In the genomic region with DNA sequence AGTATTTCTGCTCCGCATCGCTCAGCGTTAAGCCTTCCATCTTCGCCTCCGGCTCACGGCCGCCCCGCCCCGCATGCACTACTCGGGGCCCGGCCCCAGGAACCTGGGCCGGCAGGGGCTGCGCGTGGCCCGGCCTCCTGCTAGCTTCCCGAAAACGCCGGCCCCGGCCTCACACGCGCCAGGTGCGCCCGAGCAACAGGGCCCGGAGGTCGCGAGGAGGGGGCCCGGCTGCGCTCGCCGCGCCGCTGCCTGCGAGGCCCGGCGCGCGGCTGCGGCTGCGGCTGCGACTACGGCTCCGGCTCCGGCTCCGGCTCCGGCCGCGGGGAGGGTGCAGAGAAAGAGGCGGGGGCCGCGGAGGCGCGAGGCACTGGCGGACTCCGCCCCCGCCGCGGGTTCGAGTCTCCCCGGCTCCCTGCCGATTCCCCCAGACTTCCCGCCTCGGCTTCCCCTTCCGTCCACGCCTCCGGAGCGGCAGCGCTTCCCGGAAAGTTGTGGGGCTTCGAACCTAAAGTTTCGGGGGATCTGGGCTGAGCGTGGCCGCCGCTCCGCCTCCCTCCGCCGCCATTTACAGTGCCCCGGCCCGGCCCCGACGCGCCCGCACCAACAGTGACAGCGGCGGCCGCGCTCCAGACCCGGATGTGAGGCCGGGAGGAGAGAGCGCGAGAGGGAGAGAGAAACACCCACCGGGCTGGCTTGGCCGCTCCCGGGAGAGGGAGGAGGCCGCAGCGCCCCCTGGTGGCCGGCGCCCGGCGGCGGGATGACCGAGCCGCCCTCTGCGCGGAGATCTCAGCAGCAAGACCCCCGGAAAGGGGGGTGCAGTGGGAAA, we compare ENCODE assay signal across 1 cellular context.
TF ChIP-seq lines count a peak whose summit lies in the region.

A gene with protein sequence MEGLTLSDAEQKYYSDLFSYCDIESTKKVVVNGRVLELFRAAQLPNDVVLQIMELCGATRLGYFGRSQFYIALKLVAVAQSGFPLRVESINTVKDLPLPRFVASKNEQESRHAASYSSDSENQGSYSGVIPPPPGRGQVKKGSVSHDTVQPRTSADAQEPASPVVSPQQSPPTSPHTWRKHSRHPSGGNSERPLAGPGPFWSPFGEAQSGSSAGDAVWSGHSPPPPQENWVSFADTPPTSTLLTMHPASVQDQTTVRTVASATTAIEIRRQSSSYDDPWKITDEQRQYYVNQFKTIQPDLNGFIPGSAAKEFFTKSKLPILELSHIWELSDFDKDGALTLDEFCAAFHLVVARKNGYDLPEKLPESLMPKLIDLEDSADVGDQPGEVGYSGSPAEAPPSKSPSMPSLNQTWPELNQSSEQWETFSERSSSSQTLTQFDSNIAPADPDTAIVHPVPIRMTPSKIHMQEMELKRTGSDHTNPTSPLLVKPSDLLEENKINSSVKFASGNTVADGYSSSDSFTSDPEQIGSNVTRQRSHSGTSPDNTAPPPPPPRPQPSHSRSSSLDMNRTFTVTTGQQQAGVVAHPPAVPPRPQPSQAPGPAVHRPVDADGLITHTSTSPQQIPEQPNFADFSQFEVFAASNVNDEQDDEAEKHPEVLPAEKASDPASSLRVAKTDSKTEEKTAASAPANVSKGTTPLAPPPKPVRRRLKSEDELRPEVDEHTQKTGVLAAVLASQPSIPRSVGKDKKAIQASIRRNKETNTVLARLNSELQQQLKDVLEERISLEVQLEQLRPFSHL (minus strand): TSS at position 611 of the 826 bp plus-strand sequence. CDS start 571 bp downstream, at position 40.

TF ChIP-seq in A549, 52 proteins besides CTCF, POLR2A, EP300 and RAD21 (continued from another document):
- TF ChIP-seq, protein P1, sequence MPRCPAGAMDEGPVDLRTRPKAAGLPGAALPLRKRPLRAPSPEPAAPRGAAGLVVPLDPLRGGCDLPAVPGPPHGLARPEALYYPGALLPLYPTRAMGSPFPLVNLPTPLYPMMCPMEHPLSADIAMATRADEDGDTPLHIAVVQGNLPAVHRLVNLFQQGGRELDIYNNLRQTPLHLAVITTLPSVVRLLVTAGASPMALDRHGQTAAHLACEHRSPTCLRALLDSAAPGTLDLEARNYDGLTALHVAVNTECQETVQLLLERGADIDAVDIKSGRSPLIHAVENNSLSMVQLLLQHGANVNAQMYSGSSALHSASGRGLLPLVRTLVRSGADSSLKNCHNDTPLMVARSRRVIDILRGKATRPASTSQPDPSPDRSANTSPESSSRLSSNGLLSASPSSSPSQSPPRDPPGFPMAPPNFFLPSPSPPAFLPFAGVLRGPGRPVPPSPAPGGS (IDR thresholded peaks at IDR 0.05): peak; percentile 38; the same call in 1 of the 3 replicates
- TF ChIP-seq MYC (IDR thresholded peaks at IDR 0.05; ENCODE audit: borderline replicate concordance, low read length) (0 out of 2 replicates have a peak, but pooled peaks have one; percentile 60), HEYL (CRISPR knock-in tag; IDR thresholded peaks at IDR 0.05) (no peak), JUN (IDR thresholded peaks at IDR 0.05) (peak in 1 of 2 experiments; percentile 73; a peak in 2 of 5 replicates), HMGXB4 (CRISPR knock-in tag; IDR thresholded peaks at IDR 0.05; ENCODE audit: borderline replicate concordance) (peak; percentile 72)
